Comparison of ENCODE assay signal across 1 cellular context in the genomic region with DNA sequence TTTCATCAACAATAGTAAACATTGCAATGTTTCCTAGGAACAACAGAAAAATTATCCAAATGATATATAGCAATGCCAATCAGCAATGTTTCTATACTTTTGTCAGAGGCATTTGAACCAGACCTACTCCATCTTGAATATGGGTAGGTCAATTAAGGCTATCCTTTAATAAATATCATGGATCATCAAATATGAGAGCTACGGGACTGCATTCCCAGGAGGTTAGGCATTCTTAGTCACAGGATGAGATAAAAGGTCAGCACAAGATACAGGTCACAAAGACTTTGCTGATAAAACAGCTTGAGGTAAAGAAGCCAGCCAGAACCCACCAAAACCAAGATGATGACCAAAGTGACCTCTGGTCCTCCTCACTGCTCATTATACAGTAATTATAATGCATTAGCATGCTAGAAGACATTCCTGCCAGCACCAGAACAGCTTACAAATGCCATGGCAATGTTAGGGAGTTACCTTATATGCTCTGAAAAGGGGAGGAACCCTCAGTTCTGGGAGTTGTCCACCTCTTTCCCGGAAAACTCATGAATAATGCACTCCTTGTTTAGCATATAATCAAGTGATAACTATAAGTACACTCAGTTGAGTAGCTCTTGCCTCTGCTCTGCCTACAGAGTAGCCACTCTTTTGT.
A peak's percentile ranks its signal among the peaks of the same experiment; 100 is the strongest.
TF ChIP-seq lines count a peak whose summit lies in the region.

No MANE protein-coding gene starts in this region.

TF ChIP-seq in endothelial cell of umbilical vein, 7 proteins besides CTCF, POLR2A, EP300 and RAD21:
- TF ChIP-seq POLR2AphosphoS5 (IDR thresholded peaks at IDR 0.05; ENCODE audit: insufficient read depth, low read depth, low read length) (no peak), GATA2 (IDR thresholded peaks at IDR 0.05; ENCODE audit: insufficient read depth, insufficient read length, low read depth, low read length) (peak; percentile 30)
- TF ChIP-seq, protein P1, sequence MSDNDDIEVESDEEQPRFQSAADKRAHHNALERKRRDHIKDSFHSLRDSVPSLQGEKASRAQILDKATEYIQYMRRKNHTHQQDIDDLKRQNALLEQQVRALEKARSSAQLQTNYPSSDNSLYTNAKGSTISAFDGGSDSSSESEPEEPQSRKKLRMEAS (IDR thresholded peaks at IDR 0.05; ENCODE audit: insufficient read depth, insufficient read length), result no peak
TF ChIP-seq in endothelial cell of umbilical vein: peak in this region for 1.
